ENCODE assay signal across 1 cellular context in the genomic region with DNA sequence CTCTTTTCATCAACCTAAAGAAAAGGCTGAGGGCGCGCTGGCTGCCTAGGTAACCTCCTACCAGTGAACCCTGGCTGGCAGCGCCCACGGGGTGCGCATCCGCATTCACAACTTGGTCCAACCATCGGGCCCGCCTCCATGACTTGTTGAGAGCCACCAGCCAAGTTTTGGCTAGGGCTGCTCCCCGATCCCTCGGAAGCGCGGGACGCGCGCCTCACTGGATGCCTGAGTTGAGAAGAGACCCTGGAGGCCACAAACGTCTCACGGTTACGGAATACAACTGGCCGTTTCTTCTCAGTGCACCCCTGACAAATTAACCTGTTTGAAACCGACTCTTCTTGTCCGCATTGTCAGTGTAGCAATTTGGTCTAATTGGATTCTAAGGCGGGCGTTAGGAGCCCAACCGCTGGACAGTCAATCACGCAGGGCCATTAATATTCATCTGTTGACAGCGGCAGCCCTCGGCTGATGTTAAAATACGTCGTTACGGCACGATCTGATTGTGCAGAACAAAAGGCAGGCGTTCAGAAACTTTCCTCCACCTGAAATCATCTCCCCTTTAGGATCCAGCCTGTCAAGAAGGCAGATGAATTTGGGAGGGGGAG.
TF ChIP-seq lines count a peak whose summit lies in the region.

No MANE protein-coding gene starts in this region.

TF ChIP-seq in HEK293, 187 proteins besides CTCF, POLR2A, EP300 and RAD21 (continued from another document):
- TF ChIP-seq TRIM28 (IDR thresholded peaks at IDR 0.05; ENCODE audit: borderline replicate concordance, low read length): no peak
- TF ChIP-seq RBAK (tag by site-specific recombination; IDR thresholded peaks at IDR 0.05): no peak
- TF ChIP-seq, protein P1, sequence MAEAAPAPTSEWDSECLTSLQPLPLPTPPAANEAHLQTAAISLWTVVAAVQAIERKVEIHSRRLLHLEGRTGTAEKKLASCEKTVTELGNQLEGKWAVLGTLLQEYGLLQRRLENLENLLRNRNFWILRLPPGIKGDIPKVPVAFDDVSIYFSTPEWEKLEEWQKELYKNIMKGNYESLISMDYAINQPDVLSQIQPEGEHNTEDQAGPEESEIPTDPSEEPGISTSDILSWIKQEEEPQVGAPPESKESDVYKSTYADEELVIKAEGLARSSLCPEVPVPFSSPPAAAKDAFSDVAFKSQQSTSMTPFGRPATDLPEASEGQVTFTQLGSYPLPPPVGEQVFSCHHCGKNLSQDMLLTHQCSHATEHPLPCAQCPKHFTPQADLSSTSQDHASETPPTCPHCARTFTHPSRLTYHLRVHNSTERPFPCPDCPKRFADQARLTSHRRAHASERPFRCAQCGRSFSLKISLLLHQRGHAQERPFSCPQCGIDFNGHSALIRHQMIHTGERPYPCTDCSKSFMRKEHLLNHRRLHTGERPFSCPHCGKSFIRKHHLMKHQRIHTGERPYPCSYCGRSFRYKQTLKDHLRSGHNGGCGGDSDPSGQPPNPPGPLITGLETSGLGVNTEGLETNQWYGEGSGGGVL (tag by site-specific recombination; IDR thresholded peaks at IDR 0.05): no peak
- no peak for TF ChIP-seq YY2 (tag by site-specific recombination; IDR thresholded peaks at IDR 0.05)
- TF ChIP-seq, protein P2, sequence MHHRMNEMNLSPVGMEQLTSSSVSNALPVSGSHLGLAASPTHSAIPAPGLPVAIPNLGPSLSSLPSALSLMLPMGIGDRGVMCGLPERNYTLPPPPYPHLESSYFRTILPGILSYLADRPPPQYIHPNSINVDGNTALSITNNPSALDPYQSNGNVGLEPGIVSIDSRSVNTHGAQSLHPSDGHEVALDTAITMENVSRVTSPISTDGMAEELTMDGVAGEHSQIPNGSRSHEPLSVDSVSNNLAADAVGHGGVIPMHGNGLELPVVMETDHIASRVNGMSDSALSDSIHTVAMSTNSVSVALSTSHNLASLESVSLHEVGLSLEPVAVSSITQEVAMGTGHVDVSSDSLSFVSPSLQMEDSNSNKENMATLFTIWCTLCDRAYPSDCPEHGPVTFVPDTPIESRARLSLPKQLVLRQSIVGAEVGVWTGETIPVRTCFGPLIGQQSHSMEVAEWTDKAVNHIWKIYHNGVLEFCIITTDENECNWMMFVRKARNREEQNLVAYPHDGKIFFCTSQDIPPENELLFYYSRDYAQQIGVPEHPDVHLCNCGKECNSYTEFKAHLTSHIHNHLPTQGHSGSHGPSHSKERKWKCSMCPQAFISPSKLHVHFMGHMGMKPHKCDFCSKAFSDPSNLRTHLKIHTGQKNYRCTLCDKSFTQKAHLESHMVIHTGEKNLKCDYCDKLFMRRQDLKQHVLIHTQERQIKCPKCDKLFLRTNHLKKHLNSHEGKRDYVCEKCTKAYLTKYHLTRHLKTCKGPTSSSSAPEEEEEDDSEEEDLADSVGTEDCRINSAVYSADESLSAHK (tag by site-specific recombination; IDR thresholded peaks at IDR 0.05): no peak
- TF ChIP-seq, protein P3, sequence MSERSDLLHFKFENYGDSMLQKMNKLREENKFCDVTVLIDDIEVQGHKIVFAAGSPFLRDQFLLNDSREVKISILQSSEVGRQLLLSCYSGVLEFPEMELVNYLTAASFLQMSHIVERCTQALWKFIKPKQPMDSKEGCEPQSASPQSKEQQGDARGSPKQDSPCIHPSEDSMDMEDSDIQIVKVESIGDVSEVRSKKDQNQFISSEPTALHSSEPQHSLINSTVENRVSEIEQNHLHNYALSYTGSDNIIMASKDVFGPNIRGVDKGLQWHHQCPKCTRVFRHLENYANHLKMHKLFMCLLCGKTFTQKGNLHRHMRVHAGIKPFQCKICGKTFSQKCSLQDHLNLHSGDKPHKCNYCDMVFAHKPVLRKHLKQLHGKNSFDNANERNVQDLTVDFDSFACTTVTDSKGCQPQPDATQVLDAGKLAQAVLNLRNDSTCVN (tag by site-specific recombination; optimal IDR thresholded peaks at IDR 0.05): no peak
- no peak for TF ChIP-seq ZSCAN30 (tag by site-specific recombination; IDR thresholded peaks at IDR 0.05)
- TF ChIP-seq, protein P4, sequence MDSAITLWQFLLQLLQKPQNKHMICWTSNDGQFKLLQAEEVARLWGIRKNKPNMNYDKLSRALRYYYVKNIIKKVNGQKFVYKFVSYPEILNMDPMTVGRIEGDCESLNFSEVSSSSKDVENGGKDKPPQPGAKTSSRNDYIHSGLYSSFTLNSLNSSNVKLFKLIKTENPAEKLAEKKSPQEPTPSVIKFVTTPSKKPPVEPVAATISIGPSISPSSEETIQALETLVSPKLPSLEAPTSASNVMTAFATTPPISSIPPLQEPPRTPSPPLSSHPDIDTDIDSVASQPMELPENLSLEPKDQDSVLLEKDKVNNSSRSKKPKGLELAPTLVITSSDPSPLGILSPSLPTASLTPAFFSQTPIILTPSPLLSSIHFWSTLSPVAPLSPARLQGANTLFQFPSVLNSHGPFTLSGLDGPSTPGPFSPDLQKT (IDR thresholded peaks at IDR 0.05; ENCODE audit: borderline replicate concordance, low read depth, low read length): no peak
- TF ChIP-seq ZNF585B (tag by site-specific recombination; IDR thresholded peaks at IDR 0.05): no peak
- TF ChIP-seq ZNF600 (tag by site-specific recombination; IDR thresholded peaks at IDR 0.05): peak; percentile 70
- no peak for TF ChIP-seq TCF7L2 (IDR thresholded peaks at IDR 0.05; ENCODE audit: borderline replicate concordance, low read depth, low read length)
- TF ChIP-seq, protein P5, sequence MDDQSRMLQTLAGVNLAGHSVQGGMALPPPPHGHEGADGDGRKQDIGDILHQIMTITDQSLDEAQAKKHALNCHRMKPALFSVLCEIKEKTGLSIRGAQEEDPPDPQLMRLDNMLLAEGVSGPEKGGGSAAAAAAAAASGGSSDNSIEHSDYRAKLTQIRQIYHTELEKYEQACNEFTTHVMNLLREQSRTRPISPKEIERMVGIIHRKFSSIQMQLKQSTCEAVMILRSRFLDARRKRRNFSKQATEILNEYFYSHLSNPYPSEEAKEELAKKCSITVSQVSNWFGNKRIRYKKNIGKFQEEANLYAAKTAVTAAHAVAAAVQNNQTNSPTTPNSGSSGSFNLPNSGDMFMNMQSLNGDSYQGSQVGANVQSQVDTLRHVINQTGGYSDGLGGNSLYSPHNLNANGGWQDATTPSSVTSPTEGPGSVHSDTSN (CRISPR knock-in tag; IDR thresholded peaks at IDR 0.05): no peak
TF ChIP-seq in HEK293: peak in this region for 2.
